8 cellular contexts compared by ENCODE assay signal in the genomic region with DNA sequence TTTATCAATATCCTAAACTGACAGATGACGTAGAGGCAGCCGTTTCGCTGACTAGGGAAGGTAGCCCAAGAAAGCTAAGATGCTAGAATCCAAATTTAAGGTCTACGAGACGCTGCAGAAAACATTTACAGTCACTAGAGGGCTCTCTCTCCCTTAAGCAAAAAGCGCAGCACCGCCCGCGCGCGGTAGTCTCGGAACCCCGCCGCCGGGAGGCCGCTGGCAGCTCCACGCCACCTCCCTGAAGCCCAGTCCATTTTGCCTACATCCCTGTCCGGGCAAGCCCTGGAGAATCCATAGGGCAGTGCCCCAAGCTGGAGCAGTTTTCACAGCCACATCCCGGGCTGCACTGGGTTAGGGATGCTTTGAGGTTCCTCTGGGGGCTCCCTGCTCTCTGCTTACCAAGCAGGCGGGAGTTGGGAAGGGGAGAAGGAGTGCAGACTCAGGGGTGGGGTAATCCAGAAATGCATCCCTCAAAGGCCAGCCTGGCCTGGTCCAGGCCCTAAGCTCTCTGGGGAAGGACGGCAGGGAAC. TPM values are rescaled to one million over a fixed set of nuclear protein-coding genes. Genes with fewer than 3 reads are reported as not detected.
A peak's percentile ranks its signal among the peaks of the same experiment; 100 is the strongest.
DNase-seq lines count a peak whose midpoint lies in the region; ATAC-seq, FAIRE-seq and TF ChIP-seq lines count a peak whose summit lies in the region.

No MANE protein-coding gene starts in this region.

- peaks cover 55% of the 10 kb centered on the region for H3K27me3 ChIP-seq in brain microvascular endothelial cell (replicated peaks)
- H3K27me3 ChIP-seq in iPS-20b (ENCODE audit: insufficient read depth, low read length), result peaks cover 64% of the 10 kb centered on the region
- peaks cover 18 to 47% of the 10 kb centered on the region in 2 donors for H3K27me3 ChIP-seq in small intestine (ENCODE audit: control insufficient read depth in 2 of 2, insufficient read depth in 2 of 2, low read length in 2 of 2)

- no peak overlapping the region for H3K4me3 ChIP-seq in brain microvascular endothelial cell (ENCODE audit: low read depth, low read length)
- peak overlapping the region; percentile 74 for H3K4me3 ChIP-seq in iPS-20b (ENCODE audit: low read length)
- no peak overlapping the region for H3K4me3 ChIP-seq in small intestine (ENCODE audit: low read depth in 1 of 2, low read length in 2 of 2)

- FAIRE-seq in GM19239 (lab: Jason Lieb, UNC), result peak; percentile 86
- peak; percentile 87 for FAIRE-seq in TTC549 (lab: Jason Lieb, UNC)
- no peak for FAIRE-seq in small intestine (lab: Jason Lieb, UNC)

- H3K9ac ChIP-seq in iPS-20b (ENCODE audit: low read depth, low read length), result no peak overlapping the region; the same call in 1 of the 2 replicates

- in situ Hi-C loops in brain microvascular endothelial cell (cut with HindIII; ENCODE audit: low pct_ligation_motif_present, low sequenced_read_pairs), result no loop called here

- peak; percentile 85 for TF ChIP-seq CTCF in brain microvascular endothelial cell (IDR thresholded peaks at IDR 0.05; ENCODE audit: low read depth, low read length, missing control alignments)

- H3K27ac ChIP-seq in brain microvascular endothelial cell (no peak overlapping the region), iPS-20b (ENCODE audit: low read length) (no peak overlapping the region), small intestine (ENCODE audit: low read depth in 1 of 2, low read length in 1 of 2) (no peak overlapping the region)

- H3K36me3 ChIP-seq in brain microvascular endothelial cell (replicated peaks) (no peaks in the 10 kb centered on the region), iPS-20b (ENCODE audit: insufficient read depth, low read depth, low read length) (no peaks in the 10 kb centered on the region), small intestine (ENCODE audit: control insufficient read depth in 2 of 2, insufficient read depth in 2 of 2, low read length in 2 of 2) (no peaks in the 10 kb centered on the region)

- WGBS in small intestine, 3 donors, result 1 to 2% (median 2%) methylated on average over 20 to 21 of the region's 21 CpGs

- no peak for ATAC-seq in HG03457 (IDR thresholded peaks at IDR 0.05; ENCODE audit: unreplicated experiment)

- no peaks in the 10 kb centered on the region for H3K4me1 ChIP-seq in iPS-20b (ENCODE audit: insufficient read depth, low read length)
- no peaks in the 10 kb centered on the region for H3K4me1 ChIP-seq in small intestine (ENCODE audit: control insufficient read depth in 2 of 2, insufficient read depth in 1 of 2, low read depth in 1 of 2, low read length in 1 of 2)

- H3K9me3 ChIP-seq in iPS-20b (ENCODE audit: insufficient read depth, low read depth, low read length), result no peaks in the 10 kb centered on the region
- H3K9me3 ChIP-seq in small intestine (ENCODE audit: control insufficient read depth, low read depth), result no peaks in the 10 kb centered on the region

- DNase-seq in A172 (ENCODE audit: low spot score), result peak; percentile 65
- DNase-seq in GM19239 (ENCODE audit: insufficient read length, low spot score), result peak; percentile 80
- DNase-seq in NCI-H2107 treated with DMSO at 0.1 percent for 48 hours (lab: John Stamatoyannopoulos, UW; ENCODE audit: unreplicated experiment), result peak; percentile 91
- peak; percentile 59 for DNase-seq in brain microvascular endothelial cell
- DNase-seq in small intestine, result peak; percentile 59

RNA-seq across cellular contexts. Expression of a gene that starts 1.5 kb away (rescaled TPM):
- total RNA-seq in A172 (2014; rRNA removed; shearing (Covaris generic)), result 8.4 and 9.1 TPM in 2 replicates
- polyA plus RNA-seq in small intestine, result 1 to 10 TPM in 1 of 3 donors, under 1 TPM in 1, not detected in 1; 0.27 to 1.2 TPM
